7 cellular contexts compared by ENCODE assay signal in the genomic region with DNA sequence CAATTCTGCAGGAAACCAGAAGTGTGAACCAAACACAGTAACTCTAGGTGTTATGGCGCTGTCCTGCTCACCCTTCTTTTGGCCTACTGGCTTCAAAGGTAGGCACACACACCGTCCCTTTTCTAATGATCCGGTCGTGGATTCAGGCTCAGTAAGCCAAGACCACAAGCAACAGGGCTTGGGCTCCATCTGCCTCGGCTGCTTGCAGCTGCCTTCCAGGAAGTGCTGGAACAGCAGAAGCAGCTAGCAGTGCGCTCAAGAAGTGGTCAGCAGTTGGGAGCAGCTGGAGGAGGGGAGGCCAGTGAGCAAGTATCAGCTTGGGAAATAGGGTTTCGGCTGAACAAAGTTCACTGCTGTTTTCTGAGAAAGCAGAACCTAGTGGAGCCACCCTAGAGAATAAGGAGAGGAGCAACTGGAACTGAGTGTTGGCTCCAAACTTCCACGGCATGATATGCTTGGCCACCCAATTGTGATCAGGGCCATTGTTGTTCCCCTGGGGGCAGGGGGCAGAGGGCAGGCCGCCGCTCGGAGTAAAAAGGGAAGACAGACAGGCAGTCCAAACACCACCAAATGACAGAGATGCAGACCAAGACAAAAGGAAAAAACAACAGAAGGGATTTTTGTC.
DNase-seq lines count a peak whose midpoint lies in the region; ATAC-seq and TF ChIP-seq lines count a peak whose summit lies in the region.

No MANE protein-coding gene starts in this region.

- ATAC-seq in GM19463 (IDR thresholded peaks at IDR 0.05; ENCODE audit: unreplicated experiment), result peak; percentile 50

- no peak for TF ChIP-seq POLR2A in uterus (IDR thresholded peaks at IDR 0.05)

- H3K4me1 ChIP-seq in uterus, result peaks cover 0 to 11% of the 10 kb centered on the region in 2 donors

- H3K27me3 ChIP-seq in brain microvascular endothelial cell (replicated peaks), result no peaks in the 10 kb centered on the region
- H3K27me3 ChIP-seq in uterus, result no peaks in the 10 kb centered on the region

- DNase-seq in NCI-H510A (lab: John Stamatoyannopoulos, UW) (peak; percentile 59), brain microvascular endothelial cell (no peak), mesenteric fat pad (ENCODE audit: low spot score) (peak; percentile 86), uterus (peak; percentile 62 to 63), iPS-NIHi7 (ENCODE audit: extremely low spot score) (no peak), T1000 (lab: John Stamatoyannopoulos, UW) (no peak)

- H3K4me3 ChIP-seq in brain microvascular endothelial cell (ENCODE audit: low read depth, low read length) (no peak overlapping the region), uterus (no peak overlapping the region)

- H3K27ac ChIP-seq in brain microvascular endothelial cell, result peak overlapping the region; percentile 6
- H3K27ac ChIP-seq in uterus, result peak overlapping the region; percentile 44 to 58

- in situ Hi-C loops in brain microvascular endothelial cell (cut with HindIII; ENCODE audit: low pct_ligation_motif_present, low sequenced_read_pairs), result loop anchor here (25.0 kb wide), 2 partner anchors 218 to 343 kb away; partner anchors contain the start of gene IRF2BP2

- TF ChIP-seq CTCF in brain microvascular endothelial cell (IDR thresholded peaks at IDR 0.05; ENCODE audit: low read depth, low read length, missing control alignments) (no peak), uterus (IDR thresholded peaks at IDR 0.05) (no peak)

- intact Hi-C loops in uterus (cut with DNase I; ENCODE audit: low total_unique reads), result no loop called here

- no peaks in the 10 kb centered on the region for H3K36me3 ChIP-seq in brain microvascular endothelial cell (replicated peaks)
- H3K36me3 ChIP-seq in uterus, result no peaks in the 10 kb centered on the region

- H3K9me3 ChIP-seq in uterus, result no peaks in the 10 kb centered on the region

Comparison
In these comparisons a context has a peak if more than half of its experiments do, and no peak if none do; other contexts are left out.
1. DNase-seq: peak in NCI-H510A (single experiment), mesenteric fat pad (single experiment) and uterus (2 of 2); none in brain microvascular endothelial cell (single experiment), iPS-NIHi7 (single experiment) and T1000 (single experiment).